In genomic region chr5:95823738-95824609, GRCh38 we compare ENCODE assay signal across 8 cellular contexts. TPM values are rescaled to one million over a fixed set of nuclear protein-coding genes. Genes with fewer than 3 reads are reported as not detected.
DNase-seq lines count a peak whose midpoint lies in the region; ATAC-seq and TF ChIP-seq lines count a peak whose summit lies in the region.

No MANE protein-coding gene starts in this region.

- intact Hi-C loops in prostate gland (cut with DNase I) = loop anchor here (5.0 kb wide), 1 partner anchor 92 kb away; the partner anchor contains the start of gene RHOBTB3

- H3K4me1 ChIP-seq in gastroesophageal sphincter (peaks cover 0 to 51% (median 21%) of the 10 kb centered on the region in 3 donors), prostate gland (replicated peaks) (peaks cover 3% of the 10 kb centered on the region)

- H3K9me3 ChIP-seq in gastroesophageal sphincter (no peaks in the 10 kb centered on the region), prostate gland (no peaks in the 10 kb centered on the region)

- H3K4me3 ChIP-seq in gastroesophageal sphincter (peak overlapping the region in 1 of 2 donors; percentile 74), prostate gland (no peak overlapping the region)

- H3K36me3 ChIP-seq in gastroesophageal sphincter = no peaks in the 10 kb centered on the region
- no peaks in the 10 kb centered on the region for H3K36me3 ChIP-seq in prostate gland

- 27 to 30% methylated on average over 3 to 12 of the region's 12 CpGs for WGBS in gastroesophageal sphincter (ENCODE audit: low coverage in 1 of 2), 2 donors
- WGBS in prostate gland = 31% methylated on average over 12 of the region's 12 CpGs

- H3K27me3 ChIP-seq in gastroesophageal sphincter (no peaks in the 10 kb centered on the region), prostate gland (replicated peaks; ENCODE audit: insufficient read depth) (no peaks in the 10 kb centered on the region)

- ATAC-seq in GM18511 (IDR thresholded peaks at IDR 0.05; ENCODE audit: unreplicated experiment) (peak; percentile 50), HG02981 (IDR thresholded peaks at IDR 0.05; ENCODE audit: unreplicated experiment) (peak; percentile 46), gastroesophageal sphincter (peak; percentile 71)

- peak in 1 of 2 donors; percentile 27 for TF ChIP-seq POLR2A in gastroesophageal sphincter (IDR thresholded peaks at IDR 0.05)
- TF ChIP-seq POLR2A in prostate gland (IDR thresholded peaks at IDR 0.05) = no peak

- TF ChIP-seq EP300 in gastroesophageal sphincter (IDR thresholded peaks at IDR 0.05) = no peak

- DNase-seq in A172 (ENCODE audit: low spot score) (peak; percentile 94), OCI-M1 (lab: John Stamatoyannopoulos, UW) (peak; percentile 89), prostate gland (ENCODE audit: low spot score) (no peak), GM20000 (ENCODE audit: low spot score) (no peak)
- DNase-seq in activated effector memory CD4-positive, alpha-beta T cell treated with anti-CD3 and anti-CD28 coated beads, Interleukin-2, amount 50 U/mL, for 16 hours = peak; percentile 81

- H3K27ac ChIP-seq in gastroesophageal sphincter (peak overlapping the region; percentile 35 to 91 (median 88)), prostate gland (peak overlapping the region; percentile 76 to 82)

- TF ChIP-seq CTCF in gastroesophageal sphincter (IDR thresholded peaks at IDR 0.05) (no peak), prostate gland (IDR thresholded peaks at IDR 0.05) (no peak), GM20000 (IDR thresholded peaks at IDR 0.05; ENCODE audit: extremely low read depth, missing control alignments) (no peak)

RNA-seq across cellular contexts. Expression of gene GLRX, which starts 1.4 kb away (rescaled TPM):
- total RNA-seq in A172 (2014; rRNA removed; shearing (Covaris generic)) = 54.3 and 63.6 TPM in 2 replicates
- total RNA-seq in gastroesophageal sphincter (10 to 100 TPM; 20.2 to 65.3 (median 41.3) TPM), prostate gland (10 to 100 TPM; 16.6 to 34.8 TPM)

Comparison
In these comparisons a context has a peak if more than half of its experiments do, and no peak if none do; other contexts are left out.
1. DNase-seq: peak in A172 (single experiment), OCI-M1 (single experiment) and activated effector memory CD4-positive, alpha-beta T cell treated with anti-CD3 and anti-CD28 coated beads, Interleukin-2, amount 50 U/mL, for 16 hours (single experiment); none in prostate gland (single experiment) and GM20000 (single experiment).
2. Peak in every context shown above with its lines, with median percentiles within 50 percentile points of each other: ATAC-seq.